Comparison of ENCODE assay signal across 8 cellular contexts in genomic region chr7:43758861-43759683, GRCh38. TPM values are rescaled to one million over a fixed set of nuclear protein-coding genes. Genes with fewer than 3 reads are reported as not detected.
DNase-seq lines count a peak whose midpoint lies in the region; ATAC-seq and TF ChIP-seq lines count a peak whose summit lies in the region.

No MANE protein-coding gene starts in this region.

- peak overlapping the region; percentile 64 for H3K4me3 ChIP-seq in HL-60 (replicated peaks; ENCODE audit: insufficient read depth, low read length)
- H3K4me3 ChIP-seq in WERI-Rb-1 (ENCODE audit: low read depth, low read length) = peak overlapping the region; percentile 67

- ATAC-seq in GM21367 (IDR thresholded peaks at IDR 0.05; ENCODE audit: unreplicated experiment) = peak; percentile 47

- DNase-seq in ELF-1 (ENCODE audit: low read depth, low spot score) = peak; percentile 63
- no peak for DNase-seq in HL-60 (ENCODE audit: low read depth in 1 of 2, low spot score in 1 of 2)
- DNase-seq in WERI-Rb-1 = peak; percentile 31
- peak; percentile 35 for DNase-seq in cerebellum (ENCODE audit: low spot score)
- peak; percentile 80 for DNase-seq in left kidney (ENCODE audit: low read depth, low spot score)
- peak; percentile 42 to 46 for DNase-seq in stimulated activated CD4-positive, alpha-beta T cell treated with anti-CD3 and anti-CD28 coated beads, Interleukin-4, amount 100 ng/mL, for 4 hours
- no peak for DNase-seq in middle frontal gyrus (ENCODE audit: extremely low spot score, low spot score)

- H3K27ac ChIP-seq in HL-60 (replicated peaks) (no peak overlapping the region), WERI-Rb-1 (peak overlapping the region; percentile 73)

- H3K36me3 ChIP-seq in WERI-Rb-1 = no peaks in the 10 kb centered on the region

- TF ChIP-seq CTCF in HL-60 (IDR thresholded peaks at IDR 0.05; ENCODE audit: insufficient read depth, low read length) (no peak), WERI-Rb-1 (IDR thresholded peaks at IDR 0.05; ENCODE audit: low read depth, low read length) (no peak)

- H3K27me3 ChIP-seq in HL-60 (ENCODE audit: insufficient read depth, poor library complexity, severe bottlenecking) = no peaks in the 10 kb centered on the region
- H3K27me3 ChIP-seq in WERI-Rb-1 (ENCODE audit: insufficient read depth, low read depth, severe bottlenecking) = no peaks in the 10 kb centered on the region

- no peaks in the 10 kb centered on the region for H3K9me3 ChIP-seq in WERI-Rb-1 (ENCODE audit: severe bottlenecking)

RNA-seq across cellular contexts. Expression of gene BLVRA, which starts 0.6 kb away (rescaled TPM):
- 8.9 TPM for total RNA-seq in cerebellum

RNA-seq across cellular contexts. Expression of gene COA1, which starts 29.7 kb away (rescaled TPM):
- 94.3 TPM for total RNA-seq in cerebellum

Comparison
In these comparisons a context has a peak if more than half of its experiments do, and no peak if none do; other contexts are left out.
1. DNase-seq: peak in ELF-1 (single experiment), WERI-Rb-1 (single experiment), cerebellum (single experiment), left kidney (single experiment) and stimulated activated CD4-positive, alpha-beta T cell treated with anti-CD3 and anti-CD28 coated beads, Interleukin-4, amount 100 ng/mL, for 4 hours (2 of 2); none in HL-60 (0 of 2) and middle frontal gyrus (single experiment).